ENCODE assay signal across 14 cellular contexts in genomic region chr19:16373989-16374388, GRCh38. TPM values are rescaled to one million over a fixed set of nuclear protein-coding genes. Genes with fewer than 3 reads are reported as not detected.
A peak's percentile ranks its signal among the peaks of the same experiment; 100 is the strongest.
DNase-seq lines count a peak whose midpoint lies in the region; ATAC-seq, FAIRE-seq and TF ChIP-seq lines count a peak whose summit lies in the region.
"Had no signal": no experiment of that assay in that cellular context is flagged by ENCODE, and none has a peak within 500 bp of the region (broad histone marks: within the 10 kb centered on the region; RNA-seq: fewer than 3 reads in every experiment).

No MANE protein-coding gene starts in this region.

- intact Hi-C loops in HepG2 (cut with micrococcal nuclease; ENCODE audit: unreplicated experiment) = no loop called here
- intact Hi-C loops in right lobe of liver (cut with DNase I) = no loop called here
- intact Hi-C loops in activated B cell treated with CpG ODN at 0.5 μM for 24 hours (cut with micrococcal nuclease) = no loop called here

- peaks cover 55% of the 10 kb centered on the region for H3K4me1 Mint-ChIP-seq in activated B cell treated with CpG ODN at 0.5 μM for 24 hours
- H3K4me1 Mint-ChIP-seq in naive thymus-derived CD8-positive, alpha-beta T cell = peaks cover 0 to 58% (median 28%) of the 10 kb centered on the region in 4 donors

- WGBS in HepG2 (ENCODE audit: low lambda C conversion rate) = 87% methylated on average over 7 of the region's 8 CpGs
- WGBS in right lobe of liver (ENCODE audit: insufficient coverage, low coverage, low lambda C conversion rate, missing lambda C conversion rate) = 94% methylated on average over 3 of the region's 8 CpGs

- TF ChIP-seq POLR2A in HepG2 (IDR thresholded peaks at IDR 0.05; ENCODE audit: insufficient read depth in 1 of 2, low read depth in 2 of 2, low read length in 2 of 2) (no peak), right lobe of liver (IDR thresholded peaks at IDR 0.05) (no peak)

- DNase-seq in HepG2 (ENCODE audit: low spot score) (no peak), right lobe of liver (no peak), activated B cell treated with CpG ODN at 0.5 μM for 24 hours (no peak), NCI-H1417 (lab: John Stamatoyannopoulos, UW) (no peak)
- DNase-seq in naive thymus-derived CD8-positive, alpha-beta T cell = no peak
- DNase-seq: effector CD4-positive, alpha-beta T cell; NCI-H1105; NK-92 treated with Interleukin-12 subunit alpha and Interleukin-12 subunit beta, amount 100 ng/mL, for 24 hours; RPMI8226 had no signal

- no peaks in the 10 kb centered on the region for H3K79me2 ChIP-seq in HepG2 (ENCODE audit: insufficient read depth, low read length)
- H3K79me2 ChIP-seq: hepatocyte had no signal

- no peak for FAIRE-seq in HepG2 (lab: Jason Lieb, UNC)

- no peaks in the 10 kb centered on the region for H3K9me3 Mint-ChIP-seq in activated B cell treated with CpG ODN at 0.5 μM for 24 hours
- H3K9me3 Mint-ChIP-seq in naive thymus-derived CD8-positive, alpha-beta T cell = no peaks in the 10 kb centered on the region

- H3K4me1 ChIP-seq in HepG2 (ENCODE audit: insufficient read depth, low read length) = peaks cover 39% of the 10 kb centered on the region
- peaks cover 0 to 33% (median 18%) of the 10 kb centered on the region in 4 donors for H3K4me1 ChIP-seq in right lobe of liver

- no peak overlapping the region for H3K4me3 Mint-ChIP-seq in activated B cell treated with CpG ODN at 0.5 μM for 24 hours
- peak overlapping the region in 8 of 10 donors; percentile 49 to 86 (median 72) for H3K4me3 Mint-ChIP-seq in naive thymus-derived CD8-positive, alpha-beta T cell

- peak overlapping the region; percentile 41 for H3K27ac Mint-ChIP-seq in activated B cell treated with CpG ODN at 0.5 μM for 24 hours
- H3K27ac Mint-ChIP-seq in naive thymus-derived CD8-positive, alpha-beta T cell = peak overlapping the region in 1 of 10 donors; percentile 96

- H3K27ac ChIP-seq in HepG2 (ENCODE audit: extremely low read length, insufficient read depth, low read length) (no peak overlapping the region), right lobe of liver (peak overlapping the region in 1 of 3 donors; percentile 41)
- H3K27ac ChIP-seq: hepatocyte had no signal

- peaks cover 52% of the 10 kb centered on the region for H3K36me3 Mint-ChIP-seq in activated B cell treated with CpG ODN at 0.5 μM for 24 hours (ENCODE audit: low read depth)
- peaks cover 0 to 2% (median 0%) of the 10 kb centered on the region in 3 donors for H3K36me3 Mint-ChIP-seq in naive thymus-derived CD8-positive, alpha-beta T cell

- H3K27me3 ChIP-seq in HepG2 (ENCODE audit: control insufficient read depth in 1 of 2, insufficient read depth in 2 of 2, low read length in 2 of 2) (no peaks in the 10 kb centered on the region), right lobe of liver (no peaks in the 10 kb centered on the region)
- H3K27me3 ChIP-seq: breast epithelium, hepatocyte had no signal

- H3K9me3 ChIP-seq in HepG2 (ENCODE audit: low read length) = no peaks in the 10 kb centered on the region
- H3K9me3 ChIP-seq in right lobe of liver = no peaks in the 10 kb centered on the region
- H3K9me3 ChIP-seq: breast epithelium, psoas muscle had no signal

- in situ Hi-C loops in HepG2 (cut with HindIII; ENCODE audit: extremely low pct_ligation_motif_present, low pct_unique_long_range_greater_than_20kb) = no loop called here

- no peak for TF ChIP-seq EP300 in HepG2 (IDR thresholded peaks at IDR 0.05; ENCODE audit: low read depth in 2 of 2, low read length in 2 of 2)
- TF ChIP-seq EP300 in HepG2 (CRISPR knock-in tag; IDR thresholded peaks at IDR 0.05; ENCODE audit: borderline replicate concordance) = no peak

- H3K27me3 Mint-ChIP-seq in activated B cell treated with CpG ODN at 0.5 μM for 24 hours = no peaks in the 10 kb centered on the region
- peaks cover 0 to 2% (median 0%) of the 10 kb centered on the region in 5 donors for H3K27me3 Mint-ChIP-seq in naive thymus-derived CD8-positive, alpha-beta T cell

- ATAC-seq in HepG2 (no peak), right lobe of liver (no peak), activated B cell treated with CpG ODN at 0.5 μM for 24 hours (ENCODE audit: low read depth) (no peak), GM18498 (IDR thresholded peaks at IDR 0.05; ENCODE audit: unreplicated experiment) (no peak), GM21515 (IDR thresholded peaks at IDR 0.05; ENCODE audit: unreplicated experiment) (no peak)
- ATAC-seq in naive thymus-derived CD8-positive, alpha-beta T cell = no peak

- H3K4me2 ChIP-seq in HepG2 (ENCODE audit: low read depth, low read length) = peak overlapping the region; percentile 14; the same call in 1 of the 2 replicates
- H3K4me2 ChIP-seq: hepatocyte had no signal

- BruUV-seq in HepG2 (replicated peaks; lab: Mats Ljungman, UMichigan) = no TSS peak

- no peak overlapping the region for H2AFZ ChIP-seq in HepG2 (ENCODE audit: low read length)
- H2AFZ ChIP-seq: hepatocyte had no signal

- TF ChIP-seq CTCF in HepG2 (CRISPR knock-in tag; IDR thresholded peaks at IDR 0.05) (no peak), right lobe of liver (IDR thresholded peaks at IDR 0.05) (no peak), activated B cell treated with CpG ODN at 0.5 μM for 24 hours (IDR thresholded peaks at IDR 0.05) (no peak)

- TF ChIP-seq RAD21 in HepG2 (CRISPR knock-in tag; IDR thresholded peaks at IDR 0.05) = no peak

- H3K9ac ChIP-seq in HepG2 (ENCODE audit: insufficient read depth, low read depth, low read length) = no peak overlapping the region

- CTCF ChIA-PET in HepG2 (lab: Yijun Ruan, JAX; ENCODE audit: low intra/inter-chr PET ratio, low total read pairs) = no interaction called here
- CTCF ChIA-PET in activated B cell treated with CpG ODN at 0.5 μM for 24 hours (lab: Charles Lee) = interaction anchor here (0.7 kb wide), 1 partner anchor 9 kb away, joined by 3 read pairs; no protein-coding TSS in a partner anchor

- H4K20me1 ChIP-seq in HepG2 (ENCODE audit: insufficient read depth, low read length) = no peaks in the 10 kb centered on the region

- H3K4me3 ChIP-seq in HepG2 (replicated peaks in 1 of 3; ENCODE audit: insufficient read depth in 1 of 3, low read depth in 2 of 3, low read length in 3 of 3) = no peak overlapping the region
- H3K4me3 ChIP-seq in right lobe of liver = no peak overlapping the region
- H3K4me3 ChIP-seq: breast epithelium, hepatocyte, psoas muscle had no signal

- POLR2A ChIA-PET in HepG2 (lab: Yijun Ruan, JAX) = no interaction called here
- POLR2A ChIA-PET in activated B cell treated with CpG ODN at 0.5 μM for 24 hours (lab: Charles Lee) = interaction anchor here (1.1 to 8.8 kb wide), 5 partner anchors 8 to 46 kb away, joined by 4 to 194 read pairs (median 6); no protein-coding TSS in a partner anchor
- POLR2A ChIA-PET in naive thymus-derived CD8-positive, alpha-beta T cell (lab: Charles Lee) = interaction anchor here (0.9 to 34.9 kb wide), 8 partner anchors 0 to 230 kb away, joined by 3 to 4622 read pairs (median 91); partner anchors contain the start of gene KLF2

- H3K36me3 ChIP-seq in HepG2 (replicated peaks in 1 of 2; ENCODE audit: control insufficient read depth in 1 of 2, insufficient read depth in 2 of 2, low read length in 2 of 2) (peaks cover 18 to 52% of the 10 kb centered on the region in 2 experiments), right lobe of liver (peaks cover 0 to 13% (median under 1%) of the 10 kb centered on the region in 4 donors)
- H3K36me3 ChIP-seq: breast epithelium had no signal

TF ChIP-seq in HepG2, 621 proteins besides CTCF, POLR2A, EP300 and RAD21 (continues in another document):
- TF ChIP-seq THAP11 (CRISPR knock-in tag; IDR thresholded peaks at IDR 0.05) (no peak), MXD4 (CRISPR knock-in tag; IDR thresholded peaks at IDR 0.05) (no peak), ZNF547 (CRISPR knock-in tag; IDR thresholded peaks at IDR 0.05) (0 out of 2 replicates have a peak, but pooled peaks have one; percentile 36), MIER2 (CRISPR knock-in tag; IDR thresholded peaks at IDR 0.05) (no peak), ZNF577 (CRISPR knock-in tag; IDR thresholded peaks at IDR 0.05; ENCODE audit: borderline replicate concordance, low read depth) (no peak), ONECUT2 (CRISPR knock-in tag; IDR thresholded peaks at IDR 0.05) (no peak), ESRRA (CRISPR knock-in tag; IDR thresholded peaks at IDR 0.05; ENCODE audit: low read depth) (0 out of 2 replicates have a peak, but pooled peaks have one; percentile 27), ASH2L (IDR thresholded peaks at IDR 0.05; ENCODE audit: insufficient read length, low read depth, low read length) (no peak), ZNF629 (CRISPR knock-in tag; conservative IDR thresholded peaks at IDR 0.05) (peak; percentile 77), ZNF572 (CRISPR knock-in tag; IDR thresholded peaks at IDR 0.05) (no peak)

RNA-seq across cellular contexts. Expression of gene KLF2, which starts 49.4 kb away (rescaled TPM):
- total RNA-seq in HepG2 (2016; rRNA removed; fragmentation: Illumina TruSeq; extraction: Trizol) (not detected in 2 replicates), right lobe of liver (10 to 100 TPM in 1 of 6 experiments, 1 to 10 TPM in 5; 3.7 to 10.1 (median 4.8) TPM), activated B cell treated with CpG ODN at 0.5 μM for 24 hours (76.8 and 87.6 TPM in 2 replicates)
- not detected in 2 replicates for total RNA-seq in HepG2 (2016; cell fraction: cytosol; rRNA removed; fragmentation: Illumina TruSeq; extraction: Trizol; ENCODE audit: low read depth)
- total RNA-seq in HepG2 (2016; cell fraction: insoluble cytoplasmic fraction; rRNA removed; fragmentation: Illumina TruSeq; extraction: Trizol) = not detected in 2 replicates
- not detected in 2 replicates for total RNA-seq in HepG2 (2016; cell fraction: membrane; rRNA removed; fragmentation: Illumina TruSeq; extraction: Trizol)
- total RNA-seq in HepG2 (2016; cell fraction: nucleus; rRNA removed; fragmentation: Illumina TruSeq; extraction: Trizol) = not detected in 2 replicates
- polyA plus RNA-seq in HepG2 (2011; rRNA removed) = 0.05 TPM in 1 of 2 replicates, not detected in the other
- 0.05 TPM in 1 of 2 replicates, not detected in the other for polyA plus RNA-seq in HepG2 (2011; cell fraction: cytosol; rRNA removed)
- polyA plus RNA-seq in HepG2 (2011; cell fraction: nucleus; rRNA removed) = 0.16 and 0.23 TPM in 2 replicates
- not detected in 2 replicates for polyA plus RNA-seq in HepG2 (2012)
- not detected in 2 replicates for polyA plus RNA-seq in HepG2 (2016; cell fraction: cytosol; fragmentation: Illumina TruSeq; extraction: Trizol; ENCODE audit: low read depth)
- not detected in 2 replicates for polyA plus RNA-seq in HepG2 (2016; cell fraction: insoluble cytoplasmic fraction; fragmentation: Illumina TruSeq; extraction: Trizol; ENCODE audit: low read depth)
- polyA plus RNA-seq in HepG2 (2016; cell fraction: membrane; fragmentation: Illumina TruSeq; extraction: Trizol; ENCODE audit: low read depth) = 0.27 TPM in 1 of 2 replicates, not detected in the other
- polyA plus RNA-seq in HepG2 (2016; cell fraction: nucleus; fragmentation: Illumina TruSeq; extraction: Trizol; ENCODE audit: insufficient read depth, low read depth) = not detected in 2 replicates
- polyA minus RNA-seq in HepG2 (2011; rRNA and poly(A)+ RNA removed; ENCODE audit: low replicate concordance) = 0.16 TPM in 1 of 2 replicates, not detected in the other
- not detected in 2 replicates for polyA minus RNA-seq in HepG2 (2011; cell fraction: cytosol; rRNA and poly(A)+ RNA removed)
- polyA minus RNA-seq in HepG2 (2011; cell fraction: nucleus; rRNA and poly(A)+ RNA removed) = not detected in 2 replicates
- 100 to 1,000 TPM; 386 to 393 TPM for total RNA-seq in naive thymus-derived CD8-positive, alpha-beta T cell
- polyA plus RNA-seq in naive thymus-derived CD8-positive, alpha-beta T cell = 100 to 1,000 TPM; 115 to 216 (median 166) TPM
